In the genomic region with DNA sequence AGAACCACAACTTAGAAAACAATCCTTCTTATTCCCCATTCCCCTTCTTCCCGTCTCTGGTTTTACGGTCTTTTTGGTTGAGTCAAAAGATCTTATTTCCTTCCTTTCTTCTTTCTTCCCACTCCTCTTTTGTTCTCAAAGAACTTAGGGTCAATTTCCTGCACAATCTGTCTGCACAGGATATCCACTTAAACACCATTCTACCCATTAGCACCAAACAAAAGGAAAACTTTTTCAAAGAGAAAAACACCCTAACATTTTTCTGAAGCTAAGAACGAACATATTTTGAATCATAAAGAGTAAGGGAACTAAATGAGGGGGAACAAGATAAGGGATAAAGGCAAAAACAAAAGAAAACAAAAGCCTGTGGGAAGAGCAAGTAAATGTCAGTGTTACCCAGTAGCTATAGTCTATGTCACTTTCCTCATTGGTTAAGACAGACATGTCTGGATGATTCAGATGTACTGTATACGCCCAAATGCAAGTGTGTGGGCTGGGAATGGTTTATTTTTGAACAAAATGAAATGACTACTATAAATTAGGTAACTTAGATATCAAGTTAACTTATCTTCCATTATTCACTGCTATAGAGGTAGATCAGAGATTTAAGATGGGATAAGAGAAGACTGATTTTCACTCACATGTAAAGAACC, we compare ENCODE assay signal across 8 cellular contexts. TPM values are rescaled to one million over a fixed set of nuclear protein-coding genes. Genes with fewer than 3 reads are reported as not detected.
DNase-seq lines count a peak whose midpoint lies in the region; ATAC-seq and TF ChIP-seq lines count a peak whose summit lies in the region.

No MANE protein-coding gene starts in this region.

- no peaks in the 10 kb centered on the region for H3K27me3 ChIP-seq in breast epithelium

- peak overlapping the region; percentile 34 to 53 for H3K27ac ChIP-seq in breast epithelium

- peak overlapping the region; percentile 1 to 16 for H3K27ac Mint-ChIP-seq in natural killer cell treated with Interleukin-12 subunit alpha and Interleukin-12 subunit beta and Interleukin-15 and Interleukin-18, amount 100 ng/mL, for 72 hours

- H3K27me3 Mint-ChIP-seq in natural killer cell treated with Interleukin-12 subunit alpha and Interleukin-12 subunit beta and Interleukin-15 and Interleukin-18, amount 100 ng/mL, for 72 hours: no peaks in the 10 kb centered on the region

- no peaks in the 10 kb centered on the region for H3K9me3 ChIP-seq in breast epithelium

- H3K36me3 Mint-ChIP-seq in natural killer cell treated with Interleukin-12 subunit alpha and Interleukin-12 subunit beta and Interleukin-15 and Interleukin-18, amount 100 ng/mL, for 72 hours: no peaks in the 10 kb centered on the region

- no peak for TF ChIP-seq POLR2A in breast epithelium (IDR thresholded peaks at IDR 0.05)

- ATAC-seq in natural killer cell treated with Interleukin-12 subunit alpha and Interleukin-12 subunit beta and Interleukin-15 and Interleukin-18, amount 100 ng/mL, for 72 hours: peak; percentile 65 to 68
- ATAC-seq in HG03439 (IDR thresholded peaks at IDR 0.05; ENCODE audit: unreplicated experiment) (no peak), GM21423 (IDR thresholded peaks at IDR 0.05; ENCODE audit: unreplicated experiment) (no peak)

- H3K4me1 Mint-ChIP-seq in natural killer cell treated with Interleukin-12 subunit alpha and Interleukin-12 subunit beta and Interleukin-15 and Interleukin-18, amount 100 ng/mL, for 72 hours (ENCODE audit: low read depth in 2 of 2): peaks cover 17 to 25% of the 10 kb centered on the region in 2 donors

- in situ Hi-C loops in Caki2 (cut with HindIII; ENCODE audit: low pct_unique_long_range_greater_than_20kb, low sequenced_read_pairs): no loop called here

- no peaks in the 10 kb centered on the region for H3K36me3 ChIP-seq in breast epithelium

- intact Hi-C loops in breast epithelium (cut with DNase I; ENCODE audit: low total_unique reads): no loop called here

- peaks cover 0 to 5% of the 10 kb centered on the region in 2 donors for H3K4me1 ChIP-seq in breast epithelium

- peak overlapping the region; percentile 9 for H3K4me3 Mint-ChIP-seq in natural killer cell treated with Interleukin-12 subunit alpha and Interleukin-12 subunit beta and Interleukin-15 and Interleukin-18, amount 100 ng/mL, for 72 hours

- DNase-seq in Caki2 (ENCODE audit: low read depth) (peak; percentile 30), NCI-H460 (ENCODE audit: extremely low read depth, low read depth) (peak; percentile 54), breast epithelium (ENCODE audit: low spot score in 2 of 2) (no peak), NCI-H345 treated with DMSO at 0.1 percent for 48 hours (lab: John Stamatoyannopoulos, UW; ENCODE audit: unreplicated experiment) (no peak), ecto neural progenitor cell (ENCODE audit: low spot score) (no peak)
- no peak for DNase-seq in natural killer cell treated with Interleukin-12 subunit alpha and Interleukin-12 subunit beta and Interleukin-15 and Interleukin-18, amount 100 ng/mL, for 72 hours (ENCODE audit: low spot score)

- H3K4me3 ChIP-seq in breast epithelium: peak overlapping the region; percentile 21 to 56 (median 45)

- TF ChIP-seq CTCF in breast epithelium (IDR thresholded peaks at IDR 0.05): no peak

- H3K9me3 Mint-ChIP-seq in natural killer cell treated with Interleukin-12 subunit alpha and Interleukin-12 subunit beta and Interleukin-15 and Interleukin-18, amount 100 ng/mL, for 72 hours: no peaks in the 10 kb centered on the region

RNA-seq across cellular contexts. Expression of gene TOR3A, which starts 59.8 kb away (rescaled TPM):
- total RNA-seq in Caki2 (2014; rRNA removed; shearing (Covaris generic); ENCODE audit: low replicate concordance): 65.8 and 98.5 TPM in 2 replicates
- 82.1 and 98.0 TPM in 2 replicates for total RNA-seq in NCI-H460 (2014; rRNA removed; shearing (Covaris generic))
- polyA plus RNA-seq in NCI-H460 (2014; cell fraction: nucleus; rRNA removed): 140 and 227 TPM in 2 replicates
- total RNA-seq in breast epithelium: 10 to 100 TPM; 32.8 to 50.5 (median 35.6) TPM
- 10 to 100 TPM; 36.4 to 63.1 TPM for total RNA-seq in natural killer cell treated with Interleukin-12 subunit alpha and Interleukin-12 subunit beta and Interleukin-15 and Interleukin-18, amount 100 ng/mL, for 72 hours

Comparison
In these comparisons a context has a peak if more than half of its experiments do, and no peak if none do; other contexts are left out.
1. DNase-seq: peak in Caki2 (single experiment) and NCI-H460 (single experiment); none in breast epithelium (0 of 2), natural killer cell treated with Interleukin-12 subunit alpha and Interleukin-12 subunit beta and Interleukin-15 and Interleukin-18, amount 100 ng/mL, for 72 hours (single experiment), NCI-H345 treated with DMSO at 0.1 percent for 48 hours (single experiment) and ecto neural progenitor cell (single experiment).
2. ATAC-seq: peak in natural killer cell treated with Interleukin-12 subunit alpha and Interleukin-12 subunit beta and Interleukin-15 and Interleukin-18, amount 100 ng/mL, for 72 hours (2 of 2); none in HG03439 (single experiment) and GM21423 (single experiment).